In the genomic region with DNA sequence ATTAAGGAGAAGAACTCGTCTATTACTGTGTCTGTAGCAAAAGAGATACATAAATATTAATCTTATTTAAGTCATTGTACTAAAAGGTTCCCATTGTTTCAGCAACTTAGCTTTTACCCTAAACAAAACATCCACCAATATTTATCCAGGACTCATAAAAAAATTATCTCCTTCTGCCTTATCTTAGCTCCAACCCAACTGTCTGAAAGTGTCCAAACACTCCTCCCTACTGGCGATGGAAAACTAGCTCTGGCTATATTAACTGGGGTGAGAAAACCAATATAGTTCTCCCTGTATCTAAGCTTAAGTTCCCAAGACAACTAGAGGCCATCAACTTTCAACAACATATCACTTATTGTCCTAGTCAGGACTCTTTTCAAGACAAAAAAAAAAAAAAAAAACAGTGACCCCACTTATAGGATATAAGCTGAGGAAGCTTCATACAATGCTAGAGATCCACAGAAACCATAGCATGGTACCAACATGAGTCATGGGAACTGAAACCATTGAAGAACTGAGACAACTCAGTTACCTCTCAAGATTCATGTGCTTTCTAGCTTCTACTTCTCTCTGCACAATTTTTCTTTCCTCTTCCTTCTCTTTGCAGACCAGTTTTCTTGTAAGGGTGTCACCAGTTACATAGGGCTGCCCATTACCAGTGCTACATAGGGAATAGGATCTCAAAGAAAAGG, we compare ENCODE assay signal across 9 cellular contexts.
DNase-seq lines count a peak whose midpoint lies in the region; ATAC-seq and TF ChIP-seq lines count a peak whose summit lies in the region.
"Had no signal": no experiment of that assay in that cellular context is flagged by ENCODE, and none has a peak within 500 bp of the region (broad histone marks: within the 10 kb centered on the region; RNA-seq: fewer than 3 reads in every experiment).

No MANE protein-coding gene starts in this region.

- H3K27me3 Mint-ChIP-seq in activated naive CD8-positive, alpha-beta T cell treated with anti-CD3 and anti-CD28 coated beads for 36 hours = no peaks in the 10 kb centered on the region
- H3K27me3 Mint-ChIP-seq in osteocyte (ENCODE audit: unreplicated experiment) (no peaks in the 10 kb centered on the region), T-cell (no peaks in the 10 kb centered on the region)

- CTCF ChIA-PET in T-cell (lab: Charles Lee) = interaction anchor here in 1 of 2 donors (0.6 to 1.4 kb wide), 5 partner anchors 10 to 1812 kb away, joined by 3 to 10 read pairs (median 3); no protein-coding TSS in a partner anchor

- DNase-seq in activated naive CD8-positive, alpha-beta T cell treated with anti-CD3 and anti-CD28 coated beads for 36 hours = no peak
- DNase-seq in stimulated activated CD4-positive, alpha-beta T cell treated with anti-CD3 and anti-CD28 coated beads, Interleukin-12 subunit alpha, Interleukin-12 subunit beta, amount 100 ng/mL, for 4 hours = no peak
- DNase-seq in islet precursor cell = no peak
- DNase-seq in osteocyte (ENCODE audit: extremely low spot score, unreplicated experiment) = no peak
- no peak for DNase-seq in T-cell
- DNase-seq: NCI-H345 had no signal

- TF ChIP-seq CTCF in osteocyte (IDR thresholded peaks at IDR 0.05) = no peak

- POLR2A ChIA-PET in T-cell (lab: Charles Lee) = interaction anchor here in 1 of 2 donors (0.6 to 0.7 kb wide), 3 partner anchors 16 to 965 kb away, joined by 5 to 10 read pairs (median 6); no protein-coding TSS in a partner anchor

- peaks cover 6% of the 10 kb centered on the region for H3K36me3 Mint-ChIP-seq in activated naive CD8-positive, alpha-beta T cell treated with anti-CD3 and anti-CD28 coated beads for 36 hours
- H3K36me3 Mint-ChIP-seq in osteocyte (ENCODE audit: unreplicated experiment) (no peaks in the 10 kb centered on the region), T-cell (no peaks in the 10 kb centered on the region)

- ATAC-seq in GM18502 (IDR thresholded peaks at IDR 0.05; ENCODE audit: poor library complexity, unreplicated experiment) (peak; percentile 86), GM19468 (IDR thresholded peaks at IDR 0.05; ENCODE audit: extremely low read depth, unreplicated experiment) (peak; percentile 96), HG03135 (IDR thresholded peaks at IDR 0.05; ENCODE audit: unreplicated experiment) (peak; percentile 83), T-cell (replicated peaks in 1 of 4) (no peak)

- H3K27ac Mint-ChIP-seq in activated naive CD8-positive, alpha-beta T cell treated with anti-CD3 and anti-CD28 coated beads for 36 hours = peak overlapping the region; percentile 79
- H3K27ac Mint-ChIP-seq in osteocyte (ENCODE audit: unreplicated experiment) = no peak overlapping the region
- H3K27ac Mint-ChIP-seq in T-cell = peak overlapping the region in 1 of 2 donors; percentile 12

- H3K4me1 Mint-ChIP-seq in activated naive CD8-positive, alpha-beta T cell treated with anti-CD3 and anti-CD28 coated beads for 36 hours = peaks cover 68% of the 10 kb centered on the region
- H3K4me1 Mint-ChIP-seq in osteocyte (ENCODE audit: unreplicated experiment) (peaks cover 37% of the 10 kb centered on the region), T-cell (peaks cover 32 to 47% (median 38%) of the 10 kb centered on the region in 3 donors)

- peaks cover 3% of the 10 kb centered on the region for H3K9me3 Mint-ChIP-seq in activated naive CD8-positive, alpha-beta T cell treated with anti-CD3 and anti-CD28 coated beads for 36 hours
- no peaks in the 10 kb centered on the region for H3K9me3 Mint-ChIP-seq in osteocyte (ENCODE audit: unreplicated experiment)
- H3K9me3 Mint-ChIP-seq in T-cell = no peaks in the 10 kb centered on the region

- no peak overlapping the region for H3K4me3 Mint-ChIP-seq in activated naive CD8-positive, alpha-beta T cell treated with anti-CD3 and anti-CD28 coated beads for 36 hours
- H3K4me3 Mint-ChIP-seq in osteocyte (ENCODE audit: unreplicated experiment) (no peak overlapping the region), T-cell (no peak overlapping the region)

Comparison
In these comparisons a context has a peak if more than half of its experiments do, and no peak if none do; other contexts are left out.
1. ATAC-seq: peak in GM18502 (single experiment), GM19468 (single experiment) and HG03135 (single experiment); none in T-cell (0 of 4).